Comparison of ENCODE assay signal across 9 cellular contexts in genomic region chr6:31568537-31568961, GRCh38. TPM values are rescaled to one million over a fixed set of nuclear protein-coding genes. Genes with fewer than 3 reads are reported as not detected.
DNase-seq lines count a peak whose midpoint lies in the region; ATAC-seq and TF ChIP-seq lines count a peak whose summit lies in the region.
"Had no signal": no experiment of that assay in that cellular context is flagged by ENCODE, and none has a peak within 500 bp of the region (broad histone marks: within the 10 kb centered on the region; RNA-seq: fewer than 3 reads in every experiment).

No MANE protein-coding gene starts in this region.

- DNase-seq in heart left ventricle, result no peak
- DNase-seq in right atrium auricular region (ENCODE audit: low spot score), result no peak
- peak; percentile 83 for DNase-seq in activated CD4-positive, alpha-beta T cell treated with anti-CD3 and anti-CD28 coated beads for 36 hours
- DNase-seq in foreskin fibroblast, result no peak
- DNase-seq in H4 (ENCODE audit: low spot score), result no peak
- no peak for DNase-seq in NCI-H1930 (lab: John Stamatoyannopoulos, UW)

- peaks cover 21% of the 10 kb centered on the region for H3K36me3 Mint-ChIP-seq in activated CD4-positive, alpha-beta T cell treated with anti-CD3 and anti-CD28 coated beads for 36 hours (ENCODE audit: low read depth)

- POLR2A ChIA-PET in activated CD4-positive, alpha-beta T cell treated with anti-CD3 and anti-CD28 coated beads for 36 hours (lab: Charles Lee), result interaction anchor here (0.6 to 1.8 kb wide), 9 partner anchors 9 to 365 kb away, joined by 3 to 18 read pairs (median 4); partner anchors contain the start of genes GPANK1 and NCR3

- H3K9me3 ChIP-seq in heart left ventricle, result no peaks in the 10 kb centered on the region
- no peaks in the 10 kb centered on the region for H3K9me3 ChIP-seq in right atrium auricular region
- H3K9me3 ChIP-seq in neutrophil, result no peaks in the 10 kb centered on the region

- CTCF ChIA-PET in activated CD4-positive, alpha-beta T cell treated with anti-CD3 and anti-CD28 coated beads for 36 hours (lab: Charles Lee), result interaction anchor here (0.9 to 28.5 kb wide), 10 partner anchors 10 to 371 kb away, joined by 3 to 873 read pairs (median 5); partner anchors contain the start of genes ATP6V1G2, DDX39B, LST1 and LTB

- peaks cover 86% of the 10 kb centered on the region for H3K4me1 Mint-ChIP-seq in activated CD4-positive, alpha-beta T cell treated with anti-CD3 and anti-CD28 coated beads for 36 hours

- peak overlapping the region in 1 of 12 donors; percentile 50 for H3K27ac ChIP-seq in heart left ventricle
- no peak overlapping the region for H3K27ac ChIP-seq in right atrium auricular region
- peak overlapping the region; percentile 82 for H3K27ac ChIP-seq in neutrophil

- peaks cover 3% of the 10 kb centered on the region for H3K27me3 Mint-ChIP-seq in activated CD4-positive, alpha-beta T cell treated with anti-CD3 and anti-CD28 coated beads for 36 hours

- intact Hi-C loops in heart left ventricle (cut with DNase I), result no loop called here
- intact Hi-C loops in activated CD4-positive, alpha-beta T cell treated with anti-CD3 and anti-CD28 coated beads for 36 hours (cut with DNase I, micrococcal nuclease), result loop anchor here (1.0 kb wide), 3 partner anchors 8 to 11 kb away; no protein-coding TSS in a partner anchor

- H3K4me3 Mint-ChIP-seq in activated CD4-positive, alpha-beta T cell treated with anti-CD3 and anti-CD28 coated beads for 36 hours, result peak overlapping the region; percentile 58

- H3K4me3 ChIP-seq in heart left ventricle, result no peak overlapping the region
- no peak overlapping the region for H3K4me3 ChIP-seq in right atrium auricular region
- peak overlapping the region in 1 of 2 experiments; percentile 4 for H3K4me3 ChIP-seq in neutrophil (ENCODE audit: low read depth in 1 of 2, low read length in 1 of 2)
- H3K4me3 ChIP-seq in foreskin fibroblast (ENCODE audit: low read depth in 1 of 2, low read length in 2 of 2), result no peak overlapping the region

- H3K4me1 ChIP-seq in heart left ventricle (peaks cover 0 to 25% (median 0%) of the 10 kb centered on the region in 12 donors), right atrium auricular region (no peaks in the 10 kb centered on the region), neutrophil (ENCODE audit: control insufficient read depth in 1 of 2, insufficient read depth in 1 of 2, low read depth in 1 of 2, low read length in 1 of 2) (peaks cover 15 to 17% of the 10 kb centered on the region in 2 experiments)

- H3K27me3 ChIP-seq in heart left ventricle (no peaks in the 10 kb centered on the region), right atrium auricular region (no peaks in the 10 kb centered on the region), neutrophil (no peaks in the 10 kb centered on the region)

- TF ChIP-seq POLR2A in heart left ventricle (IDR thresholded peaks at IDR 0.05), result no peak

- 68 to 76% (median 70%) methylated on average over 3 of the region's 3 CpGs for WGBS in heart left ventricle, 4 donors

- ATAC-seq in heart left ventricle (peak in 3 of 4 donors; percentile 36 to 62 (median 44)), HG03108 (IDR thresholded peaks at IDR 0.05; ENCODE audit: unreplicated experiment) (peak; percentile 46)
- ATAC-seq in activated CD4-positive, alpha-beta T cell treated with anti-CD3 and anti-CD28 coated beads for 36 hours, result peak; percentile 60

- H3K9me3 Mint-ChIP-seq in activated CD4-positive, alpha-beta T cell treated with anti-CD3 and anti-CD28 coated beads for 36 hours (ENCODE audit: low read depth), result no peaks in the 10 kb centered on the region

- H3K36me3 ChIP-seq in heart left ventricle, result no peaks in the 10 kb centered on the region
- no peaks in the 10 kb centered on the region for H3K36me3 ChIP-seq in right atrium auricular region
- H3K36me3 ChIP-seq in neutrophil, result no peaks in the 10 kb centered on the region

- no peak for TF ChIP-seq CTCF in heart left ventricle (IDR thresholded peaks at IDR 0.05)
- no peak for TF ChIP-seq CTCF in right atrium auricular region (IDR thresholded peaks at IDR 0.05)
- no peak for TF ChIP-seq CTCF in neutrophil (IDR thresholded peaks at IDR 0.05)
- no peak for TF ChIP-seq CTCF in foreskin fibroblast (IDR thresholded peaks at IDR 0.05; ENCODE audit: low read depth, low read length)

- peak overlapping the region; percentile 89 for H3K27ac Mint-ChIP-seq in activated CD4-positive, alpha-beta T cell treated with anti-CD3 and anti-CD28 coated beads for 36 hours

RNA-seq across cellular contexts. Expression of gene LTA, which starts 3.5 kb away (rescaled TPM):
- total RNA-seq in heart left ventricle (under 1 TPM in 2 of 9 donors, not detected in 7; 0.18 to 0.64 TPM), right atrium auricular region (not detected)
- under 1 TPM in 1 of 2 donors, not detected in 1; 0.07 TPM for polyA plus RNA-seq in heart left ventricle
- total RNA-seq in activated CD4-positive, alpha-beta T cell treated with anti-CD3 and anti-CD28 coated beads for 36 hours, result 100 to 1,000 TPM; 396 to 570 TPM
- not detected in 2 replicates for total RNA-seq in H4 (2014; rRNA removed; shearing (Covaris generic))
- total RNA-seq: subcutaneous adipose tissue had no signal

RNA-seq across cellular contexts. Expression of gene TNF, which starts 6.8 kb away (rescaled TPM):
- total RNA-seq in heart left ventricle, result 1 to 10 TPM in 3 of 9 donors, under 1 TPM in 5, not detected in 1; 0.32 to 7.6 (median 0.51) TPM
- polyA plus RNA-seq in heart left ventricle, result under 1 TPM; 0.15 to 0.32 TPM
- total RNA-seq in right atrium auricular region, result under 1 TPM in 1 of 2 donors, not detected in 1; 0.51 TPM
- total RNA-seq in activated CD4-positive, alpha-beta T cell treated with anti-CD3 and anti-CD28 coated beads for 36 hours, result 10 to 100 TPM; 82.3 to 93.3 TPM
- total RNA-seq in H4 (2014; rRNA removed; shearing (Covaris generic)), result not detected in 2 replicates

RNA-seq across cellular contexts. Expression of gene LTB, which starts 13.7 kb away (rescaled TPM):
- total RNA-seq in heart left ventricle, result 10 to 100 TPM in 1 of 9 donors, 1 to 10 TPM in 2, under 1 TPM in 2, not detected in 4; 0.30 to 15.6 (median 1.0) TPM
- under 1 TPM; 0.50 to 0.72 TPM for polyA plus RNA-seq in heart left ventricle
- total RNA-seq in right atrium auricular region, result not detected
- total RNA-seq in activated CD4-positive, alpha-beta T cell treated with anti-CD3 and anti-CD28 coated beads for 36 hours, result 10 to 100 TPM; 44.9 to 73.3 TPM
- not detected in 2 replicates for total RNA-seq in H4 (2014; rRNA removed; shearing (Covaris generic))

RNA-seq across cellular contexts. Expression of gene LST1, which starts 17.5 kb away (rescaled TPM):
- total RNA-seq in heart left ventricle (10 to 100 TPM in 2 of 9 donors, 1 to 10 TPM in 6, not detected in 1; 1.6 to 58.0 (median 3.7) TPM), right atrium auricular region (1 to 10 TPM; 2.8 to 8.5 TPM)
- 1 to 10 TPM; 2.3 to 5.2 TPM for polyA plus RNA-seq in heart left ventricle
- total RNA-seq in activated CD4-positive, alpha-beta T cell treated with anti-CD3 and anti-CD28 coated beads for 36 hours, result 10 to 100 TPM in 1 of 2 experiments, 1 to 10 TPM in 1; 9.1 to 11.1 TPM
- not detected in 2 replicates for total RNA-seq in H4 (2014; rRNA removed; shearing (Covaris generic))

RNA-seq across cellular contexts. Expression of gene NFKBIL1, which starts 21.1 kb away (rescaled TPM):
- 10 to 100 TPM in 8 of 9 donors, 1 to 10 TPM in 1; 10.0 to 17.8 (median 12.4) TPM for total RNA-seq in heart left ventricle
- 10 to 100 TPM; 18.2 to 22.9 TPM for polyA plus RNA-seq in heart left ventricle
- total RNA-seq in right atrium auricular region, result 10 to 100 TPM; 12.9 to 18.4 TPM
- 10 to 100 TPM; 18.1 to 19.0 TPM for total RNA-seq in activated CD4-positive, alpha-beta T cell treated with anti-CD3 and anti-CD28 coated beads for 36 hours
- total RNA-seq in H4 (2014; rRNA removed; shearing (Covaris generic)), result 12.9 and 13.6 TPM in 2 replicates

Comparison
In these comparisons a context has a peak if more than half of its experiments do, and no peak if none do; other contexts are left out.
1. RNA of gene LTA, which starts 3.5 kb away (total RNA-seq): 396 to 570 TPM in activated CD4-positive, alpha-beta T cell treated with anti-CD3 and anti-CD28 coated beads for 36 hours; not detected in right atrium auricular region, 0.18 to 0.64 TPM in heart left ventricle and not detected in H4; every median in the first group is over 100 times any median in the second.
2. RNA of gene TNF, which starts 6.8 kb away (total RNA-seq): 82.3 to 93.3 TPM in activated CD4-positive, alpha-beta T cell treated with anti-CD3 and anti-CD28 coated beads for 36 hours; 0.51 TPM in right atrium auricular region, 0.32 to 7.6 TPM in heart left ventricle and not detected in H4; every median in the first group is over 4 times any median in the second.
3. intact Hi-C loops: an anchor here in activated CD4-positive, alpha-beta T cell treated with anti-CD3 and anti-CD28 coated beads for 36 hours (1.0 kb wide); none called in heart left ventricle.
4. Peak in every context shown above with its lines, with median percentiles within 50 percentile points of each other: ATAC-seq.